ENCODE assay signal across 19 cellular contexts in the genomic region with DNA sequence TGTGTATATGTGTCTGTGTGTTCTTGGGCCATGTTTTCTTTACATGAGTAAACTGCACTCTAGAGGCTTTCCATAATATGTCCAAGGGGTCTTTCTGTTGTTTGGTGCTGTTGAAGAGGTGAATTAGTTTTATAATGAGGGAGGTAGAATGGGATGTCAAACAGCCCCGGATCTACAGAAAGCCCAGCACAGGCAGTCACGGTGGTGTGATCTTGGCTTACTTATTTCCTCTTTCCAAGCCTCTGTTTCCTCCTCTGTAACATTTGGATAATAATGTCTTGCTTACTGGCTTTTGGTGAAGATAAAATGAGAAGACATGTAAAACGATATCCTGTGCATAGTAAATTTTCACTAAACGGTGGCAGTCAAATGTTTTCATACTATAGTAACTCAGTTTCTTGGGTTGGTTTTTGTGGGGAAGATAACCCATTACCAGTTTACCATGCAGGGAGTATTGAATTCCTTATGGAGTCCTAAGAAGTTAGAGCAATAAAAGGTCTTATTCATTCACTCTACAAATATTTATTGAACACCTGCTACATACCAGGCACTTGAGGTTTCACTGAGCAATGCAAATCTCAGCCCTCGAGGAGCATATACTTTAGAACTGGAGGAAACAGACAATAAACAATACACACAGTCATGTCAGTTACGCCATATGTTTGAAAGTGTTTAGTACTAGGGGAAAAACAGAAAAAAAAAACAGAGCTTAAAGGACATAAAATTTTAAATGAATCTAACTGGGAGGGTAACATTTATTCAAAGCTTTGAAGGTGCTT. TPM values are rescaled to one million over a fixed set of nuclear protein-coding genes. Genes with fewer than 3 reads are reported as not detected.
DNase-seq lines count a peak whose midpoint lies in the region; ATAC-seq, FAIRE-seq and TF ChIP-seq lines count a peak whose summit lies in the region.
"Had no signal": no experiment of that assay in that cellular context is flagged by ENCODE, and none has a peak within 500 bp of the region (broad histone marks: within the 10 kb centered on the region; RNA-seq: fewer than 3 reads in every experiment).

No MANE protein-coding gene starts in this region.

- no peaks in the 10 kb centered on the region for H3K4me1 ChIP-seq in mesendoderm (ENCODE audit: control insufficient read depth, low read depth, low read length)

- peak overlapping the region; percentile 69 for H3K27ac Mint-ChIP-seq in dendritic cell treated with granulocyte-macrophage colony-stimulating factor and Interleukin-4, amounts not matched to agents 40 ng/mL and 50 ng/mL, for 4 days
- peak overlapping the region; percentile 58 for H3K27ac Mint-ChIP-seq in progenitor cell of endocrine pancreas
- H3K27ac Mint-ChIP-seq: activated T-helper 2 cell treated with anti-CD3 and anti-CD28 coated beads, Interferon-gamma antibody, Interleukin-2, Interleukin-4, amounts not matched to agents 10 μg/mL and 5 μg/mL and 100 μg/mL, durations not matched to agents 14 hours and 24 hours and 36 hours; nephron progenitor cell had no signal

- no peak overlapping the region for H2BK120ac ChIP-seq in mesendoderm (ENCODE audit: low read depth, low read length)

- no peak for DNase-seq in D721Med (ENCODE audit: insufficient read length, low spot score)
- peak; percentile 75 for DNase-seq in MV-4-11 (lab: John Stamatoyannopoulos, UW)
- DNase-seq in progenitor cell of endocrine pancreas (ENCODE audit: low spot score, unreplicated experiment) = no peak
- no peak for DNase-seq in islet precursor cell
- no peak for DNase-seq in mesendoderm
- DNase-seq: activated CD4-positive, CD25-positive, alpha-beta regulatory T cell treated with anti-CD3 and anti-CD28 coated beads, Interleukin-2, amount 50 U/mL, for 72 hours; CD8-positive, alpha-beta memory T cell; MM.1S; NCI-H446; nephron progenitor cell; SW 1271 had no signal

- no peaks in the 10 kb centered on the region for H3K79me2 ChIP-seq in mesendoderm (ENCODE audit: control insufficient read depth, insufficient read depth, low read length)

- no peak overlapping the region for H3K18ac ChIP-seq in mesendoderm (ENCODE audit: low read length)

- no peak overlapping the region for H2AK5ac ChIP-seq in mesendoderm (ENCODE audit: low read length)

- H3K4me3 ChIP-seq in mesendoderm (ENCODE audit: low read length) = no peak overlapping the region
- H3K4me3 ChIP-seq: esophagus muscularis mucosa, HAP-1, skin epidermis had no signal

- no peak overlapping the region for H2BK15ac ChIP-seq in mesendoderm (replicated peaks; ENCODE audit: low read depth)

- H3K9me3 Mint-ChIP-seq in dendritic cell treated with granulocyte-macrophage colony-stimulating factor and Interleukin-4, amounts not matched to agents 40 ng/mL and 50 ng/mL, for 4 days = no peaks in the 10 kb centered on the region
- no peaks in the 10 kb centered on the region for H3K9me3 Mint-ChIP-seq in progenitor cell of endocrine pancreas (ENCODE audit: low read depth)
- H3K9me3 Mint-ChIP-seq: activated T-helper 2 cell treated with anti-CD3 and anti-CD28 coated beads, Interferon-gamma antibody, Interleukin-2, Interleukin-4, amounts not matched to agents 10 μg/mL and 5 μg/mL and 100 μg/mL, durations not matched to agents 14 hours and 24 hours and 36 hours; nephron progenitor cell had no signal

- no peaks in the 10 kb centered on the region for H3K79me1 ChIP-seq in mesendoderm (ENCODE audit: low read length)

- H3K27me3 ChIP-seq in mesendoderm (ENCODE audit: insufficient read depth, low read length, poor library complexity) = no peaks in the 10 kb centered on the region
- H3K27me3 ChIP-seq: esophagus muscularis mucosa had no signal

- H3K4me1 Mint-ChIP-seq in dendritic cell treated with granulocyte-macrophage colony-stimulating factor and Interleukin-4, amounts not matched to agents 40 ng/mL and 50 ng/mL, for 4 days (ENCODE audit: low read depth) = peaks cover 32% of the 10 kb centered on the region
- peaks cover 5% of the 10 kb centered on the region for H3K4me1 Mint-ChIP-seq in progenitor cell of endocrine pancreas (ENCODE audit: low read depth)

- H3K56ac ChIP-seq in mesendoderm (ENCODE audit: low read length) = no peak overlapping the region

- H3K23ac ChIP-seq in mesendoderm (ENCODE audit: low read length) = no peak overlapping the region

- peak; percentile 29 for FAIRE-seq in D721Med (lab: Jason Lieb, UNC)
- FAIRE-seq: islet of Langerhans had no signal

- no peak overlapping the region for H3K27ac ChIP-seq in mesendoderm (ENCODE audit: low read depth, low read length)
- H3K27ac ChIP-seq: esophagus muscularis mucosa had no signal

- H3K36me3 Mint-ChIP-seq in dendritic cell treated with granulocyte-macrophage colony-stimulating factor and Interleukin-4, amounts not matched to agents 40 ng/mL and 50 ng/mL, for 4 days (ENCODE audit: low read depth) = no peaks in the 10 kb centered on the region
- H3K36me3 Mint-ChIP-seq in progenitor cell of endocrine pancreas (ENCODE audit: insufficient read depth) = peaks cover 2% of the 10 kb centered on the region

- H3K4ac ChIP-seq in mesendoderm (ENCODE audit: low read depth, low read length) = no peak overlapping the region

- WGBS in mesendoderm (ENCODE audit: extremely low coverage, insufficient coverage, low lambda C conversion rate) = no CpG with 5 or more reads among the region's 6 CpGs

- TF ChIP-seq CTCF in D721Med (IDR thresholded peaks at IDR 0.05; ENCODE audit: insufficient read depth, missing control alignments) (no peak), progenitor cell of endocrine pancreas (IDR thresholded peaks at IDR 0.05; ENCODE audit: unreplicated experiment) (no peak)

- H4K5ac ChIP-seq in mesendoderm (ENCODE audit: low read length) = no peak overlapping the region

- no peak overlapping the region for H4K8ac ChIP-seq in mesendoderm (ENCODE audit: low read depth, low read length)

- intact Hi-C loops in dendritic cell treated with granulocyte-macrophage colony-stimulating factor and Interleukin-4, amounts not matched to agents 40 ng/mL and 50 ng/mL, for 4 days (cut with micrococcal nuclease) = no loop called here

- no peaks in the 10 kb centered on the region for H3K36me3 ChIP-seq in mesendoderm (ENCODE audit: control insufficient read depth, insufficient read depth, low read length)
- H3K36me3 ChIP-seq: esophagus muscularis mucosa, HAP-1 had no signal

- no peak overlapping the region for H3K4me2 ChIP-seq in mesendoderm (ENCODE audit: low read length)

- H3K27me3 Mint-ChIP-seq in dendritic cell treated with granulocyte-macrophage colony-stimulating factor and Interleukin-4, amounts not matched to agents 40 ng/mL and 50 ng/mL, for 4 days = no peaks in the 10 kb centered on the region
- peaks cover 9% of the 10 kb centered on the region for H3K27me3 Mint-ChIP-seq in progenitor cell of endocrine pancreas

- no peak overlapping the region for H3K4me3 Mint-ChIP-seq in dendritic cell treated with granulocyte-macrophage colony-stimulating factor and Interleukin-4, amounts not matched to agents 40 ng/mL and 50 ng/mL, for 4 days
- no peak overlapping the region for H3K4me3 Mint-ChIP-seq in progenitor cell of endocrine pancreas (ENCODE audit: low read depth)
- H3K4me3 Mint-ChIP-seq: CD8-positive, alpha-beta memory T cell; nephron progenitor cell had no signal

- ATAC-seq in HG02852 (IDR thresholded peaks at IDR 0.05; ENCODE audit: unreplicated experiment) (no peak), GM18870 (IDR thresholded peaks at IDR 0.05; ENCODE audit: unreplicated experiment) (no peak)

- H3K9ac ChIP-seq in mesendoderm (ENCODE audit: low read length) = no peak overlapping the region

- H2BK5ac ChIP-seq in mesendoderm (ENCODE audit: low read length) = no peak overlapping the region

RNA-seq across cellular contexts. Expression of a gene that starts 32.3 kb away (rescaled TPM):
- 10.0 and 11.3 TPM in 2 replicates for total RNA-seq in progenitor cell of endocrine pancreas
- polyA plus RNA-seq in mesendoderm (2013, experiment 1 of 2) = 7.9 TPM
- polyA plus RNA-seq in mesendoderm (2013, experiment 2 of 2) = 8.9 TPM
